27 cellular contexts compared by ENCODE assay signal in genomic region chr9:123530244-123530643, GRCh38.
"Had no signal": no experiment of that assay in that cellular context is flagged by ENCODE, and none has a peak within 500 bp of the region (broad histone marks: within the 10 kb centered on the region; RNA-seq: fewer than 3 reads in every experiment).

No MANE protein-coding gene starts in this region.

- FAIRE-seq: colon, endometrium, frontal cortex had no signal

- H3K9me3 ChIP-seq: colonic mucosa, esophagus squamous epithelium, gastrocnemius medialis, gastroesophageal sphincter had no signal

- H3K36me3 ChIP-seq: colonic mucosa, esophagus muscularis mucosa, esophagus squamous epithelium, gastrocnemius medialis, gastroesophageal sphincter, heart left ventricle, heart right ventricle had no signal

- ATAC-seq: effector memory CD8-positive, alpha-beta T cell; esophagus mucosa; foreskin keratinocyte; gastrocnemius medialis; gastroesophageal sphincter; heart left ventricle; heart right ventricle had no signal

- DNase-seq: colonic mucosa; cortex of kidney; dermis blood vessel endothelial cell; dorsolateral prefrontal cortex; effector CD4-positive, alpha-beta T cell; effector CD8-positive, alpha-beta T cell; effector memory CD4-positive, alpha-beta T cell; effector memory CD8-positive, alpha-beta T cell; endodermal cell; erythroblast; esophagus squamous epithelium; foreskin fibroblast; foreskin keratinocyte; foreskin melanocyte; gastrocnemius medialis; glutamatergic neuron; head of caudate nucleus; heart left ventricle; heart right ventricle had no signal

- H3K27me3 ChIP-seq: colonic mucosa, dorsolateral prefrontal cortex, esophagus muscularis mucosa, esophagus squamous epithelium, foreskin keratinocyte, gastrocnemius medialis, gastroesophageal sphincter, heart left ventricle, heart right ventricle had no signal

- H3K4me1 ChIP-seq: colonic mucosa, esophagus muscularis mucosa, esophagus squamous epithelium, foreskin keratinocyte, gastrocnemius medialis, gastroesophageal sphincter, heart left ventricle, heart right ventricle had no signal

- H3K27ac ChIP-seq: colonic mucosa, coronary artery, dorsolateral prefrontal cortex, epithelial cell of prostate, esophagus muscularis mucosa, esophagus squamous epithelium, foreskin keratinocyte, gastrocnemius medialis, gastroesophageal sphincter, heart left ventricle, heart right ventricle had no signal

- H3K4me3 ChIP-seq: colonic mucosa, coronary artery, dorsolateral prefrontal cortex, esophagus muscularis mucosa, esophagus squamous epithelium, gastrocnemius medialis, gastroesophageal sphincter, heart left ventricle, heart right ventricle had no signal
